Comparison of ENCODE assay signal across 18 cellular contexts in the genomic region with DNA sequence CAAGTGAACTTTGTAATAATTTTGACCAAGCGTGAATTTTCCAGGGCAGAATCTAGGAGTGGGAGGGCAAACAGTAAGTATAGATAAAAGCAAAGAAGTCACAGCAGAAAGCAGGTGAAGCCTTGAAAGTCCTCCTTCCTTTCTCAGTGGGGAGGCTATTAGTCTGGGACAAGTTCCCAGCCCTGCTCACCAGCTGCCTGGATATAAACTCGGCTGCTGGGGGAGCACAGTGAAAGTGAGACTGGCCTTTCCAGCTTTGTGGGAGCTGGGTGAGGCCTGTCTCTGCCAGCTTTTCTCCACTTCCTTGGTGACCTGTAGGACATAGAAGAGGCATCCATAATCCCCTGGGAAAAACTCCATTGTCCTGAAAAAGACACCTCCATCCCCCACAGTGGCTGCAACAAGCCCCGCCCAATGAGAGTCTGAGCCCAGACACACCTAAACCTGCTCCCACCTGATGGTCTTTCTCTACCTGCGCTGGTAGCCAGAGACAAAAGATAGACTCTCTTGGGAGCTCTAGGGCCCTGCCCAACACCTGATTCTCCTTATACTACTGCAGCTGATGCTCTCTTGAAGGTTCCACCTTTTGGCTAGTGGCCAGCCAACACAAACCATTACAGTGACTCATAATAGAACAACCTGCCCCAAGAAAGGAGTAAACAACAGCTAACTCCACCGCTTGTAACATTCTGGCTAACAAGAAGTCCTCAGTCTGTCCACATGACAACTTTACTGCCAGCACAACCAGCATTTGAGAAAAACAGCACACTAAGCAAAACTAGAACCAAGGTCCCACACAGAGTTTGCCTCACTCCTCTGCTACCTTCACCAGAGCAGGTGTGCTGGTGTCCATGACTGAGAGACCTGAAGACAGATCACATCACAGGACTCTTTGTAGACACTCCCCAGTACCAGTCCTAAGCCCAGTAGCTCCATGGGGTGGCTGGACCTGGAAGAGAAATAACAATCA.
DNase-seq lines count a peak whose midpoint lies in the region; ATAC-seq and TF ChIP-seq lines count a peak whose summit lies in the region.
"Had no signal": no experiment of that assay in that cellular context is flagged by ENCODE, and none has a peak within 500 bp of the region (broad histone marks: within the 10 kb centered on the region; RNA-seq: fewer than 3 reads in every experiment).

No MANE protein-coding gene starts in this region.

- peaks cover 15% of the 10 kb centered on the region for H3K9me3 Mint-ChIP-seq in MCF 10A (ENCODE audit: unreplicated experiment)
- peaks cover 7% of the 10 kb centered on the region for H3K9me3 Mint-ChIP-seq in chondrocyte (ENCODE audit: low read depth)

- H3K36me3 ChIP-seq in breast epithelium: peaks cover 4% of the 10 kb centered on the region
- H3K36me3 ChIP-seq: gastrocnemius medialis, tibial nerve had no signal

- ATAC-seq in GM21528 (IDR thresholded peaks at IDR 0.05; ENCODE audit: low FRiP score, unreplicated experiment): no peak
- no peak for ATAC-seq in GM18909 (IDR thresholded peaks at IDR 0.05; ENCODE audit: poor library complexity, unreplicated experiment)
- ATAC-seq: gastrocnemius medialis had no signal

- H3K4me1 Mint-ChIP-seq in MCF 10A (ENCODE audit: insufficient read depth, unreplicated experiment): peaks cover 12% of the 10 kb centered on the region
- no peaks in the 10 kb centered on the region for H3K4me1 Mint-ChIP-seq in chondrocyte (ENCODE audit: low read depth)

- no peaks in the 10 kb centered on the region for H3K36me3 Mint-ChIP-seq in MCF 10A (ENCODE audit: insufficient read depth, unreplicated experiment)
- peaks cover 2% of the 10 kb centered on the region for H3K36me3 Mint-ChIP-seq in chondrocyte (ENCODE audit: low read depth)
- H3K36me3 Mint-ChIP-seq: IgD-negative memory B cell had no signal

- H3K27me3 Mint-ChIP-seq in MCF 10A (ENCODE audit: insufficient read depth, unreplicated experiment) (no peaks in the 10 kb centered on the region), chondrocyte (ENCODE audit: low read depth) (no peaks in the 10 kb centered on the region)
- H3K27me3 Mint-ChIP-seq: IgD-negative memory B cell had no signal

- BruUV-seq in MCF 10A (replicated peaks; lab: Mats Ljungman, UMichigan): no TSS peak

- DNase-seq in MCF 10A (ENCODE audit: unreplicated experiment): peak; percentile 90
- DNase-seq in breast epithelium (ENCODE audit: low spot score in 2 of 2): no peak
- peak; percentile 94 for DNase-seq in NCI-H345 (lab: John Stamatoyannopoulos, UW)
- peak; percentile 90 for DNase-seq in epithelial cell of esophagus (ENCODE audit: low read depth)
- peak; percentile 48 for DNase-seq in ureter (ENCODE audit: low spot score)
- DNase-seq in chondrocyte (ENCODE audit: low spot score): no peak
- DNase-seq: activated CD4-positive, alpha-beta T cell treated with anti-CD3 and anti-CD28 coated beads, Interleukin-2, amount 50 U/mL, for 1 hour; anterior cingulate cortex; effector CD4-positive, alpha-beta T cell; gastrocnemius medialis; NCI-H2171; stimulated activated CD4-positive, alpha-beta T cell treated with anti-CD3 and anti-CD28 coated beads, Interleukin-2, amount 100 ng/mL, for 24 hours had no signal

- peak overlapping the region; percentile 90 for H3K27ac Mint-ChIP-seq in MCF 10A (ENCODE audit: low read depth, unreplicated experiment)
- H3K27ac Mint-ChIP-seq in chondrocyte (ENCODE audit: unreplicated experiment): no peak overlapping the region
- H3K27ac Mint-ChIP-seq: activated T-helper 2 cell treated with anti-CD3 and anti-CD28 coated beads, Interferon-gamma antibody, Interleukin-2, Interleukin-4, amounts not matched to agents 10 μg/mL and 5 μg/mL and 100 μg/mL, durations not matched to agents 14 hours and 24 hours and 36 hours; IgD-negative memory B cell; T-helper 2 cell treated with Interferon-gamma antibody and Interleukin-4, amounts not matched to agents 5 μg/mL and 100 μg/mL, for 36 hours had no signal

- TF ChIP-seq POLR2A in breast epithelium (IDR thresholded peaks at IDR 0.05): no peak

- intact Hi-C loops in MCF 10A (cut with micrococcal nuclease): no loop called here
- intact Hi-C loops in breast epithelium (cut with DNase I; ENCODE audit: low total_unique reads): no loop called here

- H3K4me3 Mint-ChIP-seq in MCF 10A (ENCODE audit: unreplicated experiment) (no peak overlapping the region), chondrocyte (ENCODE audit: unreplicated experiment) (no peak overlapping the region)
- H3K4me3 Mint-ChIP-seq: T-helper 2 cell treated with Interferon-gamma antibody and Interleukin-4, amounts not matched to agents 5 μg/mL and 100 μg/mL, for 36 hours had no signal

- H3K4me3 ChIP-seq in breast epithelium (no peak overlapping the region), epithelial cell of esophagus (ENCODE audit: low read length) (no peak overlapping the region)
- H3K4me3 ChIP-seq: gastrocnemius medialis, tibial nerve had no signal

- POLR2A ChIA-PET in MCF 10A (lab: Yijun Ruan, JAX): interaction anchor here (0.7 kb wide), 3 partner anchors 22 to 231 kb away, joined by 3 read pairs; no protein-coding TSS in a partner anchor

- no peaks in the 10 kb centered on the region for H3K27me3 ChIP-seq in breast epithelium
- H3K27me3 ChIP-seq: gastrocnemius medialis, tibial nerve had no signal

- no peaks in the 10 kb centered on the region for H3K9me3 ChIP-seq in breast epithelium
- H3K9me3 ChIP-seq: gastrocnemius medialis had no signal

- no peak overlapping the region for H3K27ac ChIP-seq in breast epithelium
- H3K27ac ChIP-seq: gastrocnemius medialis, tibial nerve had no signal

- CTCF ChIA-PET in MCF 10A (lab: Yijun Ruan, JAX): interaction anchor here (0.6 to 1.4 kb wide), 2 partner anchors 81 to 1987 kb away, joined by 3 read pairs; no protein-coding TSS in a partner anchor

- no peaks in the 10 kb centered on the region for H3K4me1 ChIP-seq in breast epithelium
- H3K4me1 ChIP-seq: gastrocnemius medialis, tibial nerve had no signal

- no peak for TF ChIP-seq CTCF in MCF 10A (IDR thresholded peaks at IDR 0.05; ENCODE audit: unreplicated experiment)
- TF ChIP-seq CTCF in breast epithelium (IDR thresholded peaks at IDR 0.05): no peak
- no peak for TF ChIP-seq CTCF in epithelial cell of esophagus (IDR thresholded peaks at IDR 0.05; ENCODE audit: insufficient read depth, low read depth, low read length, missing control alignments)
- no peak for TF ChIP-seq CTCF in chondrocyte (IDR thresholded peaks at IDR 0.05)

Comparison
In these comparisons a context has a peak if more than half of its experiments do, and no peak if none do; other contexts are left out.
1. DNase-seq: peak in MCF 10A (single experiment), NCI-H345 (single experiment), epithelial cell of esophagus (single experiment) and ureter (single experiment); none in breast epithelium (0 of 2) and chondrocyte (single experiment).